15 cellular contexts compared by ENCODE assay signal in genomic region chr13:113109151-113110047, GRCh38. TPM values are rescaled to one million over a fixed set of nuclear protein-coding genes. Genes with fewer than 3 reads are reported as not detected.
DNase-seq lines count a peak whose midpoint lies in the region; ATAC-seq and TF ChIP-seq lines count a peak whose summit lies in the region.
"Had no signal": no experiment of that assay in that cellular context is flagged by ENCODE, and none has a peak within 500 bp of the region (broad histone marks: within the 10 kb centered on the region; RNA-seq: fewer than 3 reads in every experiment).

No MANE protein-coding gene starts in this region.

- H3K9me3 Mint-ChIP-seq in activated CD4-positive, alpha-beta T cell treated with anti-CD3 and anti-CD28 coated beads for 36 hours (ENCODE audit: low read depth), result no peaks in the 10 kb centered on the region
- H3K9me3 Mint-ChIP-seq in activated naive CD8-positive, alpha-beta T cell treated with anti-CD3 and anti-CD28 coated beads, Interleukin-2, amount 10 ng/mL, durations not matched to agents 7 days and 5 days, result no peaks in the 10 kb centered on the region

- H3K9me3 ChIP-seq in lower lobe of right lung, result no peaks in the 10 kb centered on the region
- H3K9me3 ChIP-seq: A549 had no signal

- H3K4me1 Mint-ChIP-seq in activated CD4-positive, alpha-beta T cell treated with anti-CD3 and anti-CD28 coated beads for 36 hours, result peaks cover 2% of the 10 kb centered on the region
- H3K4me1 Mint-ChIP-seq in activated naive CD8-positive, alpha-beta T cell treated with anti-CD3 and anti-CD28 coated beads, Interleukin-2, amount 10 ng/mL, durations not matched to agents 7 days and 5 days, result peaks cover 2% of the 10 kb centered on the region

- peaks cover 4% of the 10 kb centered on the region for H3K36me3 Mint-ChIP-seq in activated CD4-positive, alpha-beta T cell treated with anti-CD3 and anti-CD28 coated beads for 36 hours (ENCODE audit: low read depth)
- H3K36me3 Mint-ChIP-seq in activated naive CD8-positive, alpha-beta T cell treated with anti-CD3 and anti-CD28 coated beads, Interleukin-2, amount 10 ng/mL, durations not matched to agents 7 days and 5 days, result no peaks in the 10 kb centered on the region

- H3K27ac Mint-ChIP-seq in activated CD4-positive, alpha-beta T cell treated with anti-CD3 and anti-CD28 coated beads for 36 hours, result no peak overlapping the region
- no peak overlapping the region for H3K27ac Mint-ChIP-seq in activated naive CD8-positive, alpha-beta T cell treated with anti-CD3 and anti-CD28 coated beads, Interleukin-2, amount 10 ng/mL, durations not matched to agents 7 days and 5 days

- peak; percentile 37 for DNase-seq in activated CD4-positive, alpha-beta T cell treated with anti-CD3 and anti-CD28 coated beads for 36 hours
- no peak for DNase-seq in activated CD4-positive, alpha-beta T cell treated with anti-CD3 and anti-CD28 coated beads, Interleukin-2, amount 50 U/mL, for 48 hours
- DNase-seq in activated naive CD8-positive, alpha-beta T cell treated with anti-CD3 and anti-CD28 coated beads, Interleukin-2, amount 10 ng/mL, durations not matched to agents 7 days and 5 days, result no peak
- DNase-seq in lower lobe of right lung, result peak; percentile 41
- no peak for DNase-seq in stimulated activated naive CD8-positive, alpha-beta T cell treated with anti-CD3 and anti-CD28 coated beads, Interleukin-15, Interleukin-2, amounts not matched to agents 100 U/mL and 50 U/mL, for 24 hours
- DNase-seq in NCI-H1048 (lab: John Stamatoyannopoulos, UW), result no peak
- DNase-seq: activated effector memory CD4-positive, alpha-beta T cell treated with Interleukin-2 at 50 U/mL for 16 hours; dermis blood vessel endothelial cell; MV-4-11; T1000 had no signal

- H3K27ac ChIP-seq in lower lobe of right lung, result no peak overlapping the region
- H3K27ac ChIP-seq: A549, neutrophil had no signal

- H3K4me3 ChIP-seq in lower lobe of right lung, result peak overlapping the region; percentile 56
- H3K4me3 ChIP-seq: A549 had no signal

- TF ChIP-seq CTCF in lower lobe of right lung (IDR thresholded peaks at IDR 0.05), result no peak

- H3K27me3 ChIP-seq in lower lobe of right lung (ENCODE audit: low read depth), result peaks cover 29% of the 10 kb centered on the region

- H3K4me1 ChIP-seq in lower lobe of right lung, result peaks cover 16% of the 10 kb centered on the region

- H3K36me3 ChIP-seq in lower lobe of right lung, result no peaks in the 10 kb centered on the region
- H3K36me3 ChIP-seq: neutrophil had no signal

- intact Hi-C loops in activated CD4-positive, alpha-beta T cell treated with anti-CD3 and anti-CD28 coated beads for 36 hours (cut with DNase I, micrococcal nuclease), result no loop called here
- intact Hi-C loops in lower lobe of right lung (cut with DNase I), result no loop called here

- peak overlapping the region; percentile 55 for H3K4me3 Mint-ChIP-seq in activated CD4-positive, alpha-beta T cell treated with anti-CD3 and anti-CD28 coated beads for 36 hours
- peak overlapping the region; percentile 22 for H3K4me3 Mint-ChIP-seq in activated naive CD8-positive, alpha-beta T cell treated with anti-CD3 and anti-CD28 coated beads, Interleukin-2, amount 10 ng/mL, durations not matched to agents 7 days and 5 days

- ATAC-seq in activated CD4-positive, alpha-beta T cell treated with anti-CD3 and anti-CD28 coated beads for 36 hours, result peak; percentile 31
- no peak for ATAC-seq in activated naive CD8-positive, alpha-beta T cell treated with anti-CD3 and anti-CD28 coated beads, Interleukin-2, amount 10 ng/mL, durations not matched to agents 7 days and 5 days (ENCODE audit: low read depth)
- ATAC-seq in lower lobe of right lung, result peak; percentile 9 to 45
- ATAC-seq in stimulated activated naive CD8-positive, alpha-beta T cell treated with anti-CD3 and anti-CD28 coated beads, Interleukin-15, Interleukin-2, amounts not matched to agents 100 U/mL and 50 U/mL, for 24 hours, result peak; percentile 16
- no peak for ATAC-seq in HG03378 (IDR thresholded peaks at IDR 0.05; ENCODE audit: unreplicated experiment)
- no peak for ATAC-seq in HG02852 (IDR thresholded peaks at IDR 0.05; ENCODE audit: unreplicated experiment)
- ATAC-seq: A549, HCT116 had no signal

- CTCF ChIA-PET in activated CD4-positive, alpha-beta T cell treated with anti-CD3 and anti-CD28 coated beads for 36 hours (lab: Charles Lee), result no interaction called here

- POLR2A ChIA-PET in activated CD4-positive, alpha-beta T cell treated with anti-CD3 and anti-CD28 coated beads for 36 hours (lab: Charles Lee), result interaction anchor here (0.6 kb wide), 1 partner anchor 59 kb away, joined by 4 read pairs; no protein-coding TSS in a partner anchor
- POLR2A ChIA-PET in activated naive CD8-positive, alpha-beta T cell treated with anti-CD3 and anti-CD28 coated beads, Interleukin-2, amount 10 ng/mL, durations not matched to agents 7 days and 5 days (lab: Charles Lee), result no interaction called here

- peaks cover 3% of the 10 kb centered on the region for H3K27me3 Mint-ChIP-seq in activated CD4-positive, alpha-beta T cell treated with anti-CD3 and anti-CD28 coated beads for 36 hours
- peaks cover 8% of the 10 kb centered on the region for H3K27me3 Mint-ChIP-seq in activated naive CD8-positive, alpha-beta T cell treated with anti-CD3 and anti-CD28 coated beads, Interleukin-2, amount 10 ng/mL, durations not matched to agents 7 days and 5 days

RNA-seq across cellular contexts. Expression of gene F7, which starts 3.8 kb away (rescaled TPM):
- under 1 TPM; 0.11 to 0.12 TPM for total RNA-seq in activated CD4-positive, alpha-beta T cell treated with anti-CD3 and anti-CD28 coated beads for 36 hours
- total RNA-seq in activated naive CD8-positive, alpha-beta T cell treated with anti-CD3 and anti-CD28 coated beads, Interleukin-2, amount 10 ng/mL, durations not matched to agents 7 days and 5 days, result under 1 TPM in 1 of 2 experiments, not detected in 1; 0.31 TPM
- total RNA-seq in lower lobe of right lung, result not detected
- total RNA-seq: dermis blood vessel endothelial cell had no signal

RNA-seq across cellular contexts. Expression of gene F10, which starts 13.2 kb away (rescaled TPM):
- total RNA-seq in activated CD4-positive, alpha-beta T cell treated with anti-CD3 and anti-CD28 coated beads for 36 hours, result not detected
- total RNA-seq in activated naive CD8-positive, alpha-beta T cell treated with anti-CD3 and anti-CD28 coated beads, Interleukin-2, amount 10 ng/mL, durations not matched to agents 7 days and 5 days, result not detected
- 8.9 TPM for total RNA-seq in lower lobe of right lung
- total RNA-seq: dermis blood vessel endothelial cell had no signal

RNA-seq across cellular contexts. Expression of gene PROZ, which starts 49.0 kb away (rescaled TPM):
- total RNA-seq in activated CD4-positive, alpha-beta T cell treated with anti-CD3 and anti-CD28 coated beads for 36 hours, result not detected
- total RNA-seq in activated naive CD8-positive, alpha-beta T cell treated with anti-CD3 and anti-CD28 coated beads, Interleukin-2, amount 10 ng/mL, durations not matched to agents 7 days and 5 days, result not detected
- not detected for total RNA-seq in lower lobe of right lung

Comparison
In these comparisons a context has a peak if more than half of its experiments do, and no peak if none do; other contexts are left out.
1. DNase-seq: peak in activated CD4-positive, alpha-beta T cell treated with anti-CD3 and anti-CD28 coated beads for 36 hours (single experiment) and lower lobe of right lung (single experiment); none in activated CD4-positive, alpha-beta T cell treated with anti-CD3 and anti-CD28 coated beads, Interleukin-2, amount 50 U/mL, for 48 hours (0 of 2), activated naive CD8-positive, alpha-beta T cell treated with anti-CD3 and anti-CD28 coated beads, Interleukin-2, amount 10 ng/mL, durations not matched to agents 7 days and 5 days (single experiment), stimulated activated naive CD8-positive, alpha-beta T cell treated with anti-CD3 and anti-CD28 coated beads, Interleukin-15, Interleukin-2, amounts not matched to agents 100 U/mL and 50 U/mL, for 24 hours (single experiment) and NCI-H1048 (single experiment).
2. ATAC-seq: peak in activated CD4-positive, alpha-beta T cell treated with anti-CD3 and anti-CD28 coated beads for 36 hours (single experiment), lower lobe of right lung (2 of 2) and stimulated activated naive CD8-positive, alpha-beta T cell treated with anti-CD3 and anti-CD28 coated beads, Interleukin-15, Interleukin-2, amounts not matched to agents 100 U/mL and 50 U/mL, for 24 hours (single experiment); none in activated naive CD8-positive, alpha-beta T cell treated with anti-CD3 and anti-CD28 coated beads, Interleukin-2, amount 10 ng/mL, durations not matched to agents 7 days and 5 days (single experiment), HG03378 (single experiment) and HG02852 (single experiment).